8 cellular contexts compared by ENCODE assay signal in the genomic region with DNA sequence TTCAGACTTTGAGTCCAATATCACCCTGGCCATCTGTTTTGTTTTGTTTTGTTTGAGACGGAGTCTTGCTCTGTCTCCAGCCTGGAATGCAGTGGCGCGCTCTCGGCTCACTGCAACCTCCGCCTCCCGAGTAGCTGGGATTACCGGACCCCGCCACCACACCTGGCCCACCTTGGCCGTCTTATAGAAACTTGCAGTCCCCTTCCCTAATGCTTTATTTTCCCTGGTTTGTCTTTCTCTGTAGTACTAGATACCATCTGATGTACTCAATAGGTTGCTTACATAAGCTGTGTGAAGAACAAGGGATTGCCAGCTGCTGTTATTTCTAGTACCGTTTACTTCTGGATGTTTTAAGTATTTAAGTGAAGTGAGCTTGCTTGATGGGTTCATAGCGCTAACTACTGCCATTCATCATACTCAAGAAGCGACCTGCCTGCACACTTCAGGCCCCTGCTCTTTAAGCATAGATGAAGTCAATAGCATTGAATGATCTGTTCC. TPM values are rescaled to one million over a fixed set of nuclear protein-coding genes. Genes with fewer than 3 reads are reported as not detected.
DNase-seq lines count a peak whose midpoint lies in the region; ATAC-seq and TF ChIP-seq lines count a peak whose summit lies in the region.

No MANE protein-coding gene starts in this region.

- peak overlapping the region; percentile 94 to 99 (median 96) for H3K27ac Mint-ChIP-seq in naive B cell

- H3K9me2 ChIP-seq in Loucy (replicated peaks; ENCODE audit: low read depth, low read length): no peaks in the 10 kb centered on the region

- peak overlapping the region; percentile 87 to 100 (median 96) for H3K4me3 Mint-ChIP-seq in naive B cell

- DNase-seq in coronary artery (ENCODE audit: low spot score) (no peak), naive B cell (no peak), C1 segment of cervical spinal cord (lab: John Stamatoyannopoulos, UW) (no peak), iPS-NIHi11 (ENCODE audit: low spot score) (no peak)
- DNase-seq in activated CD4-positive, CD25-positive, alpha-beta regulatory T cell treated with anti-CD3 and anti-CD28 coated beads, Interleukin-2, amount 50 U/mL, for 72 hours: no peak

- peaks cover 34 to 54% (median 51%) of the 10 kb centered on the region in 3 donors for H3K4me1 Mint-ChIP-seq in naive B cell

- H3F3A ChIP-seq in Loucy (ENCODE audit: low read depth): no peaks in the 10 kb centered on the region

- H3K27me3 Mint-ChIP-seq in naive B cell: peaks cover 0 to 5% (median 0%) of the 10 kb centered on the region in 3 donors

- peaks cover 22 to 25% of the 10 kb centered on the region in 2 donors for H3K36me3 Mint-ChIP-seq in naive B cell

- H3K36me3 ChIP-seq in BLaER1 treated with 17β-estradiol and CSF1 and Interleukin-3, amounts not matched to agents 10 nM and 100 nM: peaks cover 53 to 58% (median 57%) of the 10 kb centered on the region in 11 experiments
- H3K36me3 ChIP-seq in Loucy (ENCODE audit: insufficient read depth, low read length): peaks cover 39% of the 10 kb centered on the region; the same call in 1 of the 2 replicates

- peaks cover 45% of the 10 kb centered on the region for H3K79me2 ChIP-seq in Loucy (ENCODE audit: insufficient read depth, low read length)

- no peak overlapping the region for H2AFZ ChIP-seq in Loucy (ENCODE audit: low read length)

- no peaks in the 10 kb centered on the region for H3K27me3 ChIP-seq in BLaER1 treated with 17β-estradiol and CSF1 and Interleukin-3, amounts not matched to agents 10 nM and 100 nM
- H3K27me3 ChIP-seq in Loucy (ENCODE audit: insufficient read depth, low read length, poor library complexity, severe bottlenecking): peaks cover 39% of the 10 kb centered on the region

- peak overlapping the region; percentile 81 to 97 (median 86) for H3K4me3 ChIP-seq in BLaER1 treated with 17β-estradiol and CSF1 and Interleukin-3, amounts not matched to agents 10 nM and 100 nM
- H3K4me3 ChIP-seq in Loucy (ENCODE audit: low read length, poor library complexity, severe bottlenecking) (peak overlapping the region; percentile 84), coronary artery (peak overlapping the region; percentile 80)

- peaks cover 0 to 7% (median 4%) of the 10 kb centered on the region in 11 experiments; a peak in 10 of 22 replicates for H3K9me3 ChIP-seq in BLaER1 treated with 17β-estradiol and CSF1 and Interleukin-3, amounts not matched to agents 10 nM and 100 nM (replicated peaks in 1 of 11)
- no peaks in the 10 kb centered on the region for H3K9me3 ChIP-seq in Loucy (ENCODE audit: insufficient read depth, low read depth, low read length)

- peaks cover 39 to 56% (median 48%) of the 10 kb centered on the region in 10 experiments for H3K4me1 ChIP-seq in BLaER1 treated with 17β-estradiol and CSF1 and Interleukin-3, amounts not matched to agents 10 nM and 100 nM
- H3K4me1 ChIP-seq in Loucy (ENCODE audit: insufficient read depth, low read length, poor library complexity, severe bottlenecking): peaks cover 19% of the 10 kb centered on the region

- H3K4me2 ChIP-seq in BLaER1 treated with 17β-estradiol and CSF1 and Interleukin-3, amounts not matched to agents 10 nM and 100 nM: peak overlapping the region; percentile 85 to 98 (median 93)
- H3K4me2 ChIP-seq in Loucy (ENCODE audit: low read depth, low read length, poor library complexity, severe bottlenecking): peak overlapping the region; percentile 82

- TF ChIP-seq CTCF in Loucy (conservative IDR thresholded peaks at IDR 0.05; ENCODE audit: low read length) (no peak), coronary artery (IDR thresholded peaks at IDR 0.05) (no peak)

- peaks cover 55 to 58% (median 56%) of the 10 kb centered on the region in 11 experiments for H4K20me1 ChIP-seq in BLaER1 treated with 17β-estradiol and CSF1 and Interleukin-3, amounts not matched to agents 10 nM and 100 nM
- H4K20me1 ChIP-seq in Loucy (ENCODE audit: insufficient read depth, low read length, poor library complexity, severe bottlenecking): peaks cover 34% of the 10 kb centered on the region

- ATAC-seq in naive B cell (ENCODE audit: low read depth in 2 of 2): no peak
- ATAC-seq in HG03439 (IDR thresholded peaks at IDR 0.05; ENCODE audit: unreplicated experiment): no peak

- peak overlapping the region; percentile 94 to 99 (median 97) for H3K9ac ChIP-seq in BLaER1 treated with 17β-estradiol and CSF1 and Interleukin-3, amounts not matched to agents 10 nM and 100 nM
- peak overlapping the region; percentile 90 for H3K9ac ChIP-seq in Loucy (ENCODE audit: low read depth, low read length, poor library complexity, severe bottlenecking)

- peak overlapping the region; percentile 86 to 99 (median 95); a peak in 21 of 22 replicates for H3K27ac ChIP-seq in BLaER1 treated with 17β-estradiol and CSF1 and Interleukin-3, amounts not matched to agents 10 nM and 100 nM
- H3K27ac ChIP-seq in coronary artery: peak overlapping the region; percentile 85 to 89

- H3K9me3 Mint-ChIP-seq in naive B cell: no peaks in the 10 kb centered on the region

RNA-seq across cellular contexts. Expression of a gene that starts 1.2 kb away (rescaled TPM):
- polyA plus RNA-seq in naive B cell (ENCODE audit: low read depth in 6 of 6): 1,000 to 10,000 TPM; 4,155 to 6,073 (median 5,110) TPM
